ENCODE assay signal across 17 cellular contexts in genomic region chr14:95057851-95058250, GRCh38.
DNase-seq lines count a peak whose midpoint lies in the region; ATAC-seq and TF ChIP-seq lines count a peak whose summit lies in the region.
"Had no signal": no experiment of that assay in that cellular context is flagged by ENCODE, and none has a peak within 500 bp of the region (broad histone marks: within the 10 kb centered on the region; RNA-seq: fewer than 3 reads in every experiment).

No MANE protein-coding gene starts in this region.

- H3K9me3 Mint-ChIP-seq in activated naive CD8-positive, alpha-beta T cell treated with anti-CD3 and anti-CD28 coated beads, Interleukin-2, amount 10 ng/mL, durations not matched to agents 7 days and 5 days = no peaks in the 10 kb centered on the region
- no peaks in the 10 kb centered on the region for H3K9me3 Mint-ChIP-seq in activated naive CD8-positive, alpha-beta T cell treated with anti-CD3 and anti-CD28 coated beads, Interleukin-2, amount 50 U/mL, for 24 hours
- no peaks in the 10 kb centered on the region for H3K9me3 Mint-ChIP-seq in activated CD8-positive, alpha-beta T cell treated with anti-CD3 and anti-CD28 coated beads, Interleukin-2, amount 10 ng/mL, durations not matched to agents 7 days and 5 days (ENCODE audit: insufficient read depth)
- H3K9me3 Mint-ChIP-seq: CD4-positive, alpha-beta T cell; GM23338 had no signal

- H3K4me1 ChIP-seq in sigmoid colon = peaks cover 0 to 9% (median 7%) of the 10 kb centered on the region in 4 donors

- POLR2A ChIA-PET in activated naive CD8-positive, alpha-beta T cell treated with anti-CD3 and anti-CD28 coated beads, Interleukin-2, amount 10 ng/mL, durations not matched to agents 7 days and 5 days (lab: Charles Lee) = no interaction called here
- POLR2A ChIA-PET in activated CD8-positive, alpha-beta T cell treated with anti-CD3 and anti-CD28 coated beads, Interleukin-2, amount 10 ng/mL, durations not matched to agents 7 days and 5 days (lab: Charles Lee) = no interaction called here

- H3K27ac ChIP-seq in sigmoid colon = no peak overlapping the region
- H3K27ac ChIP-seq: HL-60 had no signal

- CTCF ChIA-PET in activated CD8-positive, alpha-beta T cell treated with anti-CD3 and anti-CD28 coated beads, Interleukin-2, amount 10 ng/mL, durations not matched to agents 7 days and 5 days (lab: Charles Lee) = no interaction called here

- H3K9me3 ChIP-seq in sigmoid colon = no peaks in the 10 kb centered on the region

- ATAC-seq in activated naive CD8-positive, alpha-beta T cell treated with anti-CD3 and anti-CD28 coated beads, Interleukin-2, amount 10 ng/mL, durations not matched to agents 7 days and 5 days (ENCODE audit: low read depth) = no peak
- no peak for ATAC-seq in activated naive CD8-positive, alpha-beta T cell treated with anti-CD3 and anti-CD28 coated beads, Interleukin-2, amount 50 U/mL, for 24 hours
- no peak for ATAC-seq in activated CD8-positive, alpha-beta T cell treated with anti-CD3 and anti-CD28 coated beads, Interleukin-2, amount 10 ng/mL, durations not matched to agents 7 days and 5 days
- ATAC-seq: GM12878, GM23338 had no signal

- intact Hi-C loops in sigmoid colon (cut with DNase I) = no loop called here

- no peak for DNase-seq in activated naive CD8-positive, alpha-beta T cell treated with anti-CD3 and anti-CD28 coated beads, Interleukin-2, amount 10 ng/mL, durations not matched to agents 7 days and 5 days
- no peak for DNase-seq in activated naive CD8-positive, alpha-beta T cell treated with anti-CD3 and anti-CD28 coated beads, Interleukin-2, amount 50 U/mL, for 24 hours
- no peak for DNase-seq in activated CD8-positive, alpha-beta T cell treated with anti-CD3 and anti-CD28 coated beads, Interleukin-2, amount 10 ng/mL, durations not matched to agents 7 days and 5 days
- DNase-seq in sigmoid colon (peak; percentile 40), RKO (ENCODE audit: low spot score) (no peak), HPDE6-E6E7 (ENCODE audit: extremely low spot score) (no peak)
- DNase-seq in stimulated activated CD4-positive, alpha-beta T cell treated with anti-CD3 and anti-CD28 coated beads, Interleukin-4, amount 100 ng/mL, for 1 hour = no peak
- DNase-seq: ACHN; C1 segment of cervical spinal cord; Calu3; CD4-positive, alpha-beta T cell; DMS 273 treated with DMSO at 0.1 percent for 48 hours; H7 had no signal

- no peak for TF ChIP-seq POLR2A in sigmoid colon (IDR thresholded peaks at IDR 0.05)

- peaks cover 11% of the 10 kb centered on the region for H3K4me1 Mint-ChIP-seq in activated naive CD8-positive, alpha-beta T cell treated with anti-CD3 and anti-CD28 coated beads, Interleukin-2, amount 10 ng/mL, durations not matched to agents 7 days and 5 days
- H3K4me1 Mint-ChIP-seq in activated naive CD8-positive, alpha-beta T cell treated with anti-CD3 and anti-CD28 coated beads, Interleukin-2, amount 50 U/mL, for 24 hours = no peaks in the 10 kb centered on the region
- H3K4me1 Mint-ChIP-seq in activated CD8-positive, alpha-beta T cell treated with anti-CD3 and anti-CD28 coated beads, Interleukin-2, amount 10 ng/mL, durations not matched to agents 7 days and 5 days (ENCODE audit: low read depth) = peaks cover 23% of the 10 kb centered on the region
- H3K4me1 Mint-ChIP-seq: B cell, GM23338 had no signal

- no peak for TF ChIP-seq EP300 in sigmoid colon (IDR thresholded peaks at IDR 0.05)

- no peak for TF ChIP-seq CTCF in sigmoid colon (IDR thresholded peaks at IDR 0.05)

- no peaks in the 10 kb centered on the region for H3K27me3 ChIP-seq in sigmoid colon

- H3K27me3 Mint-ChIP-seq in activated naive CD8-positive, alpha-beta T cell treated with anti-CD3 and anti-CD28 coated beads, Interleukin-2, amount 10 ng/mL, durations not matched to agents 7 days and 5 days = no peaks in the 10 kb centered on the region
- H3K27me3 Mint-ChIP-seq in activated naive CD8-positive, alpha-beta T cell treated with anti-CD3 and anti-CD28 coated beads, Interleukin-2, amount 50 U/mL, for 24 hours = no peaks in the 10 kb centered on the region
- no peaks in the 10 kb centered on the region for H3K27me3 Mint-ChIP-seq in activated CD8-positive, alpha-beta T cell treated with anti-CD3 and anti-CD28 coated beads, Interleukin-2, amount 10 ng/mL, durations not matched to agents 7 days and 5 days (ENCODE audit: low read depth)
- H3K27me3 Mint-ChIP-seq: B cell; CD4-positive, alpha-beta T cell had no signal

- 87 to 89% methylated on average over 8 of the region's 8 CpGs for WGBS in sigmoid colon, 2 donors

- peak overlapping the region; percentile 74 for H3K27ac Mint-ChIP-seq in activated naive CD8-positive, alpha-beta T cell treated with anti-CD3 and anti-CD28 coated beads, Interleukin-2, amount 10 ng/mL, durations not matched to agents 7 days and 5 days
- no peak overlapping the region for H3K27ac Mint-ChIP-seq in activated naive CD8-positive, alpha-beta T cell treated with anti-CD3 and anti-CD28 coated beads, Interleukin-2, amount 50 U/mL, for 24 hours
- peak overlapping the region; percentile 84 for H3K27ac Mint-ChIP-seq in activated CD8-positive, alpha-beta T cell treated with anti-CD3 and anti-CD28 coated beads, Interleukin-2, amount 10 ng/mL, durations not matched to agents 7 days and 5 days
- H3K27ac Mint-ChIP-seq: B cell; CD4-positive, alpha-beta T cell; GM23338 had no signal

- no peak overlapping the region for H3K4me3 Mint-ChIP-seq in activated naive CD8-positive, alpha-beta T cell treated with anti-CD3 and anti-CD28 coated beads, Interleukin-2, amount 10 ng/mL, durations not matched to agents 7 days and 5 days
- H3K4me3 Mint-ChIP-seq in activated naive CD8-positive, alpha-beta T cell treated with anti-CD3 and anti-CD28 coated beads, Interleukin-2, amount 50 U/mL, for 24 hours = no peak overlapping the region
- no peak overlapping the region for H3K4me3 Mint-ChIP-seq in activated CD8-positive, alpha-beta T cell treated with anti-CD3 and anti-CD28 coated beads, Interleukin-2, amount 10 ng/mL, durations not matched to agents 7 days and 5 days
- H3K4me3 Mint-ChIP-seq: B cell; CD4-positive, alpha-beta T cell; GM23338 had no signal

- no peaks in the 10 kb centered on the region for H3K36me3 Mint-ChIP-seq in activated naive CD8-positive, alpha-beta T cell treated with anti-CD3 and anti-CD28 coated beads, Interleukin-2, amount 10 ng/mL, durations not matched to agents 7 days and 5 days
- H3K36me3 Mint-ChIP-seq in activated naive CD8-positive, alpha-beta T cell treated with anti-CD3 and anti-CD28 coated beads, Interleukin-2, amount 50 U/mL, for 24 hours (ENCODE audit: low read depth) = no peaks in the 10 kb centered on the region
- no peaks in the 10 kb centered on the region for H3K36me3 Mint-ChIP-seq in activated CD8-positive, alpha-beta T cell treated with anti-CD3 and anti-CD28 coated beads, Interleukin-2, amount 10 ng/mL, durations not matched to agents 7 days and 5 days (ENCODE audit: low read depth)

- no peak overlapping the region for H3K4me3 ChIP-seq in sigmoid colon
- H3K4me3 ChIP-seq: GM12878, GM23338 had no signal

- no peaks in the 10 kb centered on the region for H3K36me3 ChIP-seq in sigmoid colon
